2 cellular contexts compared by ENCODE assay signal in the genomic region with DNA sequence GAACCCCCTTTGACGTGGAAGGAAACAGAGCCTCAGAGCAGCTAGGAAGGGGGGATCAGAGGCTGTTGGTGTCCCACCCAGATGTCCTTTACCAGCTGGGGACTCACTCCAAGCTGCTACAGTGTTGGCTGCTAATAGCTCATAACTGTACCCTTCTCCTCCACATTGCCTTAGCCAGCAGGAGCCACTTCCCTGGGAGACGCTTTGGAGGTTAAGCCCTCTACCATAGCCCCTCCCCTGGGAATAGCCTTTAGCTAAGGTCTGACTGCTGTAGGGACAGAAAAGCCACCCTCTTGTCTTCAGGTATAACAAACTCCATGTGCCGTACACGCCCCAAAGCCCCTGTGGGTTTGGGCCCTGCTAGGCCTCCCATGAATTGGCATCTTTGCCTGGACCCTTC.
TF ChIP-seq lines count a peak whose summit lies in the region.

No MANE protein-coding gene starts in this region.

TF ChIP-seq in SK-N-SH, 30 proteins besides CTCF, POLR2A, EP300 and RAD21 (continued from another document):
- TF ChIP-seq, protein P1, sequence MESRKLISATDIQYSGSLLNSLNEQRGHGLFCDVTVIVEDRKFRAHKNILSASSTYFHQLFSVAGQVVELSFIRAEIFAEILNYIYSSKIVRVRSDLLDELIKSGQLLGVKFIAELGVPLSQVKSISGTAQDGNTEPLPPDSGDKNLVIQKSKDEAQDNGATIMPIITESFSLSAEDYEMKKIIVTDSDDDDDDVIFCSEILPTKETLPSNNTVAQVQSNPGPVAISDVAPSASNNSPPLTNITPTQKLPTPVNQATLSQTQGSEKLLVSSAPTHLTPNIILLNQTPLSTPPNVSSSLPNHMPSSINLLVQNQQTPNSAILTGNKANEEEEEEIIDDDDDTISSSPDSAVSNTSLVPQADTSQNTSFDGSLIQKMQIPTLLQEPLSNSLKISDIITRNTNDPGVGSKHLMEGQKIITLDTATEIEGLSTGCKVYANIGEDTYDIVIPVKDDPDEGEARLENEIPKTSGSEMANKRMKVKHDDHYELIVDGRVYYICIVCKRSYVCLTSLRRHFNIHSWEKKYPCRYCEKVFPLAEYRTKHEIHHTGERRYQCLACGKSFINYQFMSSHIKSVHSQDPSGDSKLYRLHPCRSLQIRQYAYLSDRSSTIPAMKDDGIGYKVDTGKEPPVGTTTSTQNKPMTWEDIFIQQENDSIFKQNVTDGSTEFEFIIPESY (IDR thresholded peaks at IDR 0.05; ENCODE audit: borderline replicate concordance, low read depth): no peak
- TF ChIP-seq, protein P2, sequence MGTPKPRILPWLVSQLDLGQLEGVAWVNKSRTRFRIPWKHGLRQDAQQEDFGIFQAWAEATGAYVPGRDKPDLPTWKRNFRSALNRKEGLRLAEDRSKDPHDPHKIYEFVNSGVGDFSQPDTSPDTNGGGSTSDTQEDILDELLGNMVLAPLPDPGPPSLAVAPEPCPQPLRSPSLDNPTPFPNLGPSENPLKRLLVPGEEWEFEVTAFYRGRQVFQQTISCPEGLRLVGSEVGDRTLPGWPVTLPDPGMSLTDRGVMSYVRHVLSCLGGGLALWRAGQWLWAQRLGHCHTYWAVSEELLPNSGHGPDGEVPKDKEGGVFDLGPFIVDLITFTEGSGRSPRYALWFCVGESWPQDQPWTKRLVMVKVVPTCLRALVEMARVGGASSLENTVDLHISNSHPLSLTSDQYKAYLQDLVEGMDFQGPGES (IDR thresholded peaks at IDR 0.05; ENCODE audit: low read depth, low read length): no peak
- no peak for TF ChIP-seq GABPA (IDR thresholded peaks at IDR 0.05; ENCODE audit: low read depth)
- no peak for TF ChIP-seq EZH2phosphoT487 (IDR thresholded peaks at IDR 0.05; ENCODE audit: borderline replicate concordance, low read depth)
- TF ChIP-seq, protein P3, sequence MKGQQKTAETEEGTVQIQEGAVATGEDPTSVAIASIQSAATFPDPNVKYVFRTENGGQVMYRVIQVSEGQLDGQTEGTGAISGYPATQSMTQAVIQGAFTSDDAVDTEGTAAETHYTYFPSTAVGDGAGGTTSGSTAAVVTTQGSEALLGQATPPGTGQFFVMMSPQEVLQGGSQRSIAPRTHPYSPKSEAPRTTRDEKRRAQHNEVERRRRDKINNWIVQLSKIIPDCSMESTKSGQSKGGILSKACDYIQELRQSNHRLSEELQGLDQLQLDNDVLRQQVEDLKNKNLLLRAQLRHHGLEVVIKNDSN (IDR thresholded peaks at IDR 0.05; ENCODE audit: borderline replicate concordance, low read depth): no peak

TF ChIP-seq in SK-N-SH treated with all-trans-retinoic acid at 6 μM for 48 hours, 23 proteins besides CTCF, POLR2A, EP300 and RAD21 (continued from another document):
- TF ChIP-seq PPARA (CRISPR knock-in tag; IDR thresholded peaks at IDR 0.05; ENCODE audit: borderline replicate concordance) (no peak), ESRRG (CRISPR knock-in tag; IDR thresholded peaks at IDR 0.05) (no peak), ZNF70 (CRISPR knock-in tag; IDR thresholded peaks at IDR 0.05) (no peak)
